8 cellular contexts compared by ENCODE assay signal in genomic region chr17:28871056-28871579, GRCh38. TPM values are rescaled to one million over a fixed set of nuclear protein-coding genes. Genes with fewer than 3 reads are reported as not detected.
DNase-seq lines count a peak whose midpoint lies in the region; ATAC-seq and TF ChIP-seq lines count a peak whose summit lies in the region.

No MANE protein-coding gene starts in this region.

- intact Hi-C loops in sciatic nerve (cut with DNase I): no loop called here

- peak; percentile 87 for DNase-seq in GM19240 (ENCODE audit: insufficient read length, low spot score)
- peak; percentile 68 for DNase-seq in activated CD8-positive, alpha-beta memory T cell treated with anti-CD3 and anti-CD28 coated beads, Interleukin-2, amount 50 U/mL, for 48 hours
- DNase-seq in stimulated activated CD4-positive, alpha-beta T cell treated with anti-CD3 and anti-CD28 coated beads, Interleukin-2, amount 100 ng/mL, for 48 hours: peak; percentile 17 to 25
- DNase-seq in cortex of kidney (lab: John Stamatoyannopoulos, UW): no peak
- no peak for DNase-seq in RWPE1 (ENCODE audit: low spot score)
- no peak for DNase-seq in sciatic nerve (ENCODE audit: low spot score)
- DNase-seq in AG08396 (ENCODE audit: low spot score): no peak

- POLR2A ChIA-PET in RWPE1 (lab: Yijun Ruan, JAX; ENCODE audit: low non-redundant PET): no interaction called here

- H3K27ac ChIP-seq in RWPE1: no peak overlapping the region

- no peak for TF ChIP-seq CTCF in RWPE1 (conservative IDR thresholded peaks at IDR 0.05; ENCODE audit: low read depth)

- peak; percentile 93 for ATAC-seq in HG03066 (IDR thresholded peaks at IDR 0.05; ENCODE audit: low read depth, unreplicated experiment)
- no peak for ATAC-seq in sciatic nerve

- CTCF ChIA-PET in RWPE1 (lab: Yijun Ruan, JAX): interaction anchor here (1.3 kb wide), 1 partner anchor 107 kb away, joined by 5 read pairs; no protein-coding TSS in a partner anchor

RNA-seq across cellular contexts. Expression of gene ERAL1, which starts 16.3 kb away (rescaled TPM):
- total RNA-seq in sciatic nerve: 23.0 TPM

RNA-seq across cellular contexts. Expression of gene FLOT2, which starts 26.4 kb away (rescaled TPM):
- 111 TPM for total RNA-seq in sciatic nerve

RNA-seq across cellular contexts. Expression of gene FAM222B, which starts 28.5 kb away (rescaled TPM):
- total RNA-seq in sciatic nerve: 17.3 TPM

RNA-seq across cellular contexts. Expression of gene DHRS13, which starts 31.8 kb away (rescaled TPM):
- 9.6 TPM for total RNA-seq in sciatic nerve

Comparison
In these comparisons a context has a peak if more than half of its experiments do, and no peak if none do; other contexts are left out.
1. DNase-seq: peak in GM19240 (single experiment), activated CD8-positive, alpha-beta memory T cell treated with anti-CD3 and anti-CD28 coated beads, Interleukin-2, amount 50 U/mL, for 48 hours (single experiment) and stimulated activated CD4-positive, alpha-beta T cell treated with anti-CD3 and anti-CD28 coated beads, Interleukin-2, amount 100 ng/mL, for 48 hours (2 of 2); none in cortex of kidney (single experiment), RWPE1 (single experiment), sciatic nerve (single experiment) and AG08396 (single experiment).